ENCODE assay signal across 8 cellular contexts in genomic region chr4:186192068-186192751, GRCh38. TPM values are rescaled to one million over a fixed set of nuclear protein-coding genes. Genes with fewer than 3 reads are reported as not detected.
A peak's percentile ranks its signal among the peaks of the same experiment; 100 is the strongest.
DNase-seq lines count a peak whose midpoint lies in the region; ATAC-seq and TF ChIP-seq lines count a peak whose summit lies in the region.

No MANE protein-coding gene starts in this region.

- H3K9me3 ChIP-seq in ES-I3 (ENCODE audit: control insufficient read depth, insufficient read depth, low read length) = no peaks in the 10 kb centered on the region
- no peaks in the 10 kb centered on the region for H3K9me3 ChIP-seq in neuronal stem cell (replicated peaks in 1 of 2; ENCODE audit: control insufficient read depth in 2 of 2, insufficient read depth in 1 of 2, low read depth in 1 of 2, low read length in 2 of 2)

- peak overlapping the region; percentile 85 for H2BK12ac ChIP-seq in neuronal stem cell (ENCODE audit: low read length)

- H3K4me1 ChIP-seq in ES-I3 (ENCODE audit: insufficient read depth, low read length) = peaks cover 18% of the 10 kb centered on the region; the same call in 1 of the 2 replicates
- peaks cover 2 to 3% of the 10 kb centered on the region in 2 donors for H3K4me1 ChIP-seq in neuronal stem cell (ENCODE audit: control insufficient read depth in 2 of 2, insufficient read depth in 1 of 2, low read depth in 1 of 2, low read length in 2 of 2)

- no CpG with 5 or more reads among the region's 24 CpGs for WGBS in neuronal stem cell (ENCODE audit: extremely low coverage in 2 of 2, insufficient read length in 2 of 2, insufficient replicate concordance in 1 of 2), 2 donors

- peak overlapping the region; percentile 94 for H3K4me3 Mint-ChIP-seq in activated naive CD8-positive, alpha-beta T cell treated with anti-CD3 and anti-CD28 coated beads for 36 hours
- peak overlapping the region; percentile 98 for H3K4me3 Mint-ChIP-seq in glutamatergic neuron (ENCODE audit: unreplicated experiment)

- no peaks in the 10 kb centered on the region for H3K27me3 Mint-ChIP-seq in activated naive CD8-positive, alpha-beta T cell treated with anti-CD3 and anti-CD28 coated beads for 36 hours
- peaks cover 10% of the 10 kb centered on the region for H3K27me3 Mint-ChIP-seq in glutamatergic neuron (ENCODE audit: unreplicated experiment)

- DNase-seq in NOMO-1 treated with DMSO at 0.1 percent for 48 hours (lab: John Stamatoyannopoulos, UW; ENCODE audit: unreplicated experiment) = peak; percentile 26
- DNase-seq in activated naive CD8-positive, alpha-beta T cell treated with anti-CD3 and anti-CD28 coated beads for 36 hours = no peak
- DNase-seq in glutamatergic neuron = peak; percentile 54
- peak; percentile 29 for DNase-seq in neuronal stem cell (ENCODE audit: low spot score)

- peak overlapping the region; percentile 99 for H2AFZ ChIP-seq in neuronal stem cell (ENCODE audit: low read length)

- peak overlapping the region; percentile 31 for H3K23ac ChIP-seq in neuronal stem cell (ENCODE audit: low read depth, low read length, poor library complexity)

- peak overlapping the region; percentile 71 for H3K4ac ChIP-seq in neuronal stem cell (ENCODE audit: low read length)

- H4K91ac ChIP-seq in neuronal stem cell (ENCODE audit: low read depth, low read length, poor library complexity) = peak overlapping the region; percentile 77

- H3K27ac ChIP-seq in neuronal stem cell (replicated peaks; ENCODE audit: low read length) = peak overlapping the region; percentile 94

- H3K36me3 ChIP-seq in ES-I3 (ENCODE audit: insufficient read depth, low read length) = no peaks in the 10 kb centered on the region
- peaks cover 0 to 25% of the 10 kb centered on the region in 2 donors for H3K36me3 ChIP-seq in neuronal stem cell (replicated peaks in 1 of 2; ENCODE audit: control insufficient read depth in 2 of 2, insufficient read depth in 2 of 2, low read length in 2 of 2)

- peak overlapping the region; percentile 32 for H2BK120ac ChIP-seq in neuronal stem cell (ENCODE audit: low read depth, low read length)

- H3K36me3 Mint-ChIP-seq in activated naive CD8-positive, alpha-beta T cell treated with anti-CD3 and anti-CD28 coated beads for 36 hours = peaks cover 16% of the 10 kb centered on the region
- no peaks in the 10 kb centered on the region for H3K36me3 Mint-ChIP-seq in glutamatergic neuron (ENCODE audit: unreplicated experiment)

- peak overlapping the region; percentile 93 to 98 for H3K4me3 ChIP-seq in neuronal stem cell (ENCODE audit: low read length in 2 of 2)

- peak overlapping the region; percentile 99 for H3K18ac ChIP-seq in neuronal stem cell (ENCODE audit: low read length)

- no peak for TF ChIP-seq CTCF in glutamatergic neuron (IDR thresholded peaks at IDR 0.05; ENCODE audit: partially characterized antibody, unreplicated experiment)

- H3K27ac Mint-ChIP-seq in activated naive CD8-positive, alpha-beta T cell treated with anti-CD3 and anti-CD28 coated beads for 36 hours = peak overlapping the region; percentile 92
- peak overlapping the region; percentile 98 for H3K27ac Mint-ChIP-seq in glutamatergic neuron (ENCODE audit: unreplicated experiment)

- peaks cover 28% of the 10 kb centered on the region for H3K4me1 Mint-ChIP-seq in activated naive CD8-positive, alpha-beta T cell treated with anti-CD3 and anti-CD28 coated beads for 36 hours
- H3K4me1 Mint-ChIP-seq in glutamatergic neuron (ENCODE audit: low read depth, unreplicated experiment) = peaks cover 18% of the 10 kb centered on the region

- H3K9ac ChIP-seq in ES-I3 (ENCODE audit: low read depth, low read length) (peak overlapping the region; percentile 85), neuronal stem cell (ENCODE audit: low read depth, low read length, poor library complexity) (peak overlapping the region; percentile 99)

- peaks cover 2% of the 10 kb centered on the region for H3K79me1 ChIP-seq in neuronal stem cell (ENCODE audit: low read depth, low read length)

- peak overlapping the region; percentile 96 for H3K14ac ChIP-seq in neuronal stem cell (ENCODE audit: low read length)

- H3K27me3 ChIP-seq in neuronal stem cell (ENCODE audit: control insufficient read depth in 3 of 3, insufficient read depth in 3 of 3, low read depth in 1 of 3, low read length in 3 of 3) = no peaks in the 10 kb centered on the region

- no peak overlapping the region for H4K8ac ChIP-seq in neuronal stem cell (ENCODE audit: low read depth, low read length)

- peak overlapping the region; percentile 79 for H2BK5ac ChIP-seq in neuronal stem cell (ENCODE audit: low read length)

- H3K9me3 Mint-ChIP-seq in activated naive CD8-positive, alpha-beta T cell treated with anti-CD3 and anti-CD28 coated beads for 36 hours = no peaks in the 10 kb centered on the region
- H3K9me3 Mint-ChIP-seq in glutamatergic neuron (ENCODE audit: unreplicated experiment) = peaks cover 9% of the 10 kb centered on the region

- ATAC-seq in HG02588 (IDR thresholded peaks at IDR 0.05; ENCODE audit: unreplicated experiment) = peak; percentile 11
- ATAC-seq in GM19328 (IDR thresholded peaks at IDR 0.05; ENCODE audit: unreplicated experiment) = no peak
- no peak for ATAC-seq in HG02840 (IDR thresholded peaks at IDR 0.05; ENCODE audit: low FRiP score, unreplicated experiment)

- H3K4me2 ChIP-seq in neuronal stem cell (ENCODE audit: insufficient read depth, low read length, poor library complexity, severe bottlenecking) = peak overlapping the region; percentile 96

- peak overlapping the region; percentile 11 for H2AK5ac ChIP-seq in neuronal stem cell (ENCODE audit: low read depth, low read length)

- H2BK15ac ChIP-seq in neuronal stem cell (ENCODE audit: low read length) = peak overlapping the region; percentile 88

RNA-seq across cellular contexts. Expression of gene CYP4V2, which starts 0.8 kb away (rescaled TPM):
- total RNA-seq in activated naive CD8-positive, alpha-beta T cell treated with anti-CD3 and anti-CD28 coated beads for 36 hours = 1 to 10 TPM; 6.2 to 6.9 TPM
- 10.0 TPM for total RNA-seq in glutamatergic neuron (ENCODE audit: unreplicated experiment)
- 0.99 TPM for polyA plus RNA-seq in neuronal stem cell (2013, experiment 1 of 2)
- polyA plus RNA-seq in neuronal stem cell (2013, experiment 2 of 2) = 1.2 TPM

RNA-seq across cellular contexts. Expression of gene KLKB1, which starts 35.1 kb away (rescaled TPM):
- not detected for total RNA-seq in activated naive CD8-positive, alpha-beta T cell treated with anti-CD3 and anti-CD28 coated beads for 36 hours
- 0.29 TPM for total RNA-seq in glutamatergic neuron (ENCODE audit: unreplicated experiment)
- polyA plus RNA-seq in neuronal stem cell (2013, experiment 1 of 2) = 0.06 TPM
- polyA plus RNA-seq in neuronal stem cell (2013, experiment 2 of 2) = 0.03 TPM
